In the genomic region with DNA sequence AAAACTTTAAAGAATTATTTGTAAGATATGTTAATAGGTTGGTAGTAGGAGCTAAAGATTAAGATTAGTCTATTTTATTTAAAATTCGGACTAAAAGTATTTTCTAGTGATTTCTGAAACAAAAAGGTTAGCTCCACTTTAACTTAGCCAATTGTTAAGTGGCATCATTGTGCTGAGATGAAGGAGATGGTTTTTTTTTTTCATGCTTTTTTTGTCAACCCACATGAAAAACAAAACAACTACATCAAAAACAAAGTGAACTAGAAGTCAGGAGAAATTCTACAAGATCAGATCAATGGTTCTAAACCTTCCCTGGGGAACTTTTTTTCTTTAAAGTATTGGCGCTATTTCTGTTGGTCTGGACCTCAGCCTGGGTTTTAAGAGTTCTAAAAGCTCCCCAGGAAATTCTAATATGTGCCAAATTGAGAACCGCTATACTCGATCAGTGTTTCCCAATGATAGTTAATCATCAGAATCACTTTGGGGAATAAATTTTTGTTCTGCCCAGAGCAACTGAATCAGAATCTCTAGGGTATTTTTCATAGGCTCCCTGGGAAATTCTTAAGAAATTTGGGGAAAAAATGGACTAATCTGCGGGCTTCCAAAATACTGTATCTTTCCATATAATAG, we compare ENCODE assay signal across 15 cellular contexts. TPM values are rescaled to one million over a fixed set of nuclear protein-coding genes. Genes with fewer than 3 reads are reported as not detected.
A peak's percentile ranks its signal among the peaks of the same experiment; 100 is the strongest.
DNase-seq lines count a peak whose midpoint lies in the region; ATAC-seq and TF ChIP-seq lines count a peak whose summit lies in the region.
"Had no signal": no experiment of that assay in that cellular context is flagged by ENCODE, and none has a peak within 500 bp of the region (broad histone marks: within the 10 kb centered on the region; RNA-seq: fewer than 3 reads in every experiment).

No MANE protein-coding gene starts in this region.

- H3K36me3 Mint-ChIP-seq in activated CD4-positive, alpha-beta T cell treated with anti-CD3 and anti-CD28 coated beads for 36 hours (ENCODE audit: low read depth) = peaks cover 2% of the 10 kb centered on the region
- no peaks in the 10 kb centered on the region for H3K36me3 Mint-ChIP-seq in IgD-negative memory B cell

- H3K36me3 ChIP-seq in psoas muscle (ENCODE audit: insufficient read depth in 1 of 2, low read depth in 1 of 2) = no peaks in the 10 kb centered on the region

- intact Hi-C loops in activated CD4-positive, alpha-beta T cell treated with anti-CD3 and anti-CD28 coated beads for 36 hours (cut with DNase I, micrococcal nuclease) = loop anchor here in 1 of 2 experiments (5.0 to 10.0 kb wide), 3 partner anchors 205 to 393 kb away; a partner anchor contains a TSS
- intact Hi-C loops in psoas muscle (cut with DNase I) = loop anchor here in 1 of 2 donors (10.0 kb wide), 1 partner anchor 307 kb away; a partner anchor contains a TSS

- H3K9me3 Mint-ChIP-seq in activated CD4-positive, alpha-beta T cell treated with anti-CD3 and anti-CD28 coated beads for 36 hours (ENCODE audit: low read depth) = no peaks in the 10 kb centered on the region
- H3K9me3 Mint-ChIP-seq in IgD-negative memory B cell = no peaks in the 10 kb centered on the region
- H3K9me3 Mint-ChIP-seq: effector memory CD8-positive, alpha-beta T cell had no signal

- no peaks in the 10 kb centered on the region for H3K9me3 ChIP-seq in psoas muscle

- ATAC-seq in activated CD4-positive, alpha-beta T cell treated with anti-CD3 and anti-CD28 coated beads for 36 hours = no peak
- ATAC-seq in psoas muscle = no peak
- ATAC-seq: effector memory CD8-positive, alpha-beta T cell; K562; stimulated activated naive B cell treated with anti-CD40 and anti-IgM and Interleukin-4, amounts not matched to agents 10 μg/mL and 1 μg/mL and 100 μg/mL, for 72 hours had no signal

- CTCF ChIA-PET in activated CD4-positive, alpha-beta T cell treated with anti-CD3 and anti-CD28 coated beads for 36 hours (lab: Charles Lee) = interaction anchor here (0.8 to 1.3 kb wide), 6 partner anchors 10 to 33 kb away, joined by 3 to 5 read pairs (median 4); no protein-coding TSS in a partner anchor

- no peak overlapping the region for H3K4me3 ChIP-seq in psoas muscle
- H3K4me3 ChIP-seq: K562 had no signal

- 76 to 79% (median 77%) methylated on average over 5 of the region's 5 CpGs for WGBS in psoas muscle, 3 donors

- H3K27ac Mint-ChIP-seq in activated CD4-positive, alpha-beta T cell treated with anti-CD3 and anti-CD28 coated beads for 36 hours = no peak overlapping the region
- peak overlapping the region; percentile 31 to 69 (median 60) for H3K27ac Mint-ChIP-seq in IgD-negative memory B cell
- H3K27ac Mint-ChIP-seq: stimulated activated naive B cell treated with anti-CD40 and anti-IgM and Interleukin-4, amounts not matched to agents 10 μg/mL and 1 μg/mL and 100 μg/mL, for 72 hours had no signal

- peak overlapping the region; percentile 100 for H3K27ac ChIP-seq in psoas muscle

- TF ChIP-seq CTCF in psoas muscle (IDR thresholded peaks at IDR 0.05) = no peak

- peak overlapping the region; percentile 90 for H3K4me3 Mint-ChIP-seq in activated CD4-positive, alpha-beta T cell treated with anti-CD3 and anti-CD28 coated beads for 36 hours
- peak overlapping the region in 2 of 4 donors; percentile 97 to 100 for H3K4me3 Mint-ChIP-seq in IgD-negative memory B cell
- H3K4me3 Mint-ChIP-seq: stimulated activated naive B cell treated with anti-CD40 and anti-IgM and Interleukin-4, amounts not matched to agents 10 μg/mL and 1 μg/mL and 100 μg/mL, for 72 hours had no signal

- no peaks in the 10 kb centered on the region for H3K27me3 ChIP-seq in psoas muscle (ENCODE audit: insufficient read depth in 3 of 3, low read length in 2 of 3)

- H3K4me1 ChIP-seq in psoas muscle = peaks cover 10% of the 10 kb centered on the region

- POLR2A ChIA-PET in activated CD4-positive, alpha-beta T cell treated with anti-CD3 and anti-CD28 coated beads for 36 hours (lab: Charles Lee) = interaction anchor here (0.6 to 0.8 kb wide), 2 partner anchors 11 to 27 kb away, joined by 3 read pairs; no protein-coding TSS in a partner anchor

- no peak for DNase-seq in activated CD4-positive, alpha-beta T cell treated with anti-CD3 and anti-CD28 coated beads for 36 hours
- DNase-seq in activated CD4-positive, alpha-beta T cell treated with anti-CD3 and anti-CD28 coated beads for 48 hours = no peak
- peak; percentile 42 for DNase-seq in central memory CD4-positive, alpha-beta T cell
- DNase-seq in psoas muscle = no peak
- no peak for DNase-seq in NCI-H2081 (lab: John Stamatoyannopoulos, UW)
- no peak for DNase-seq in GM19240 (ENCODE audit: insufficient read length, low spot score)
- DNase-seq in NCI-H2171 treated with DMSO at 0.1 percent for 48 hours (lab: John Stamatoyannopoulos, UW) = no peak
- DNase-seq: activated CD4-positive, alpha-beta T cell treated with anti-CD3 and anti-CD28 coated beads for 4 hours; DMS79 treated with DMSO at 0.1 percent for 48 hours; effector memory CD8-positive, alpha-beta T cell; NCI-H2107; stimulated activated CD4-positive, alpha-beta T cell treated with anti-CD3 and anti-CD28 coated beads, Interleukin-12 subunit alpha, Interleukin-12 subunit beta, amount 100 ng/mL, for 4 hours; stimulated activated naive B cell treated with anti-CD40 and anti-IgM and Interleukin-4, amounts not matched to agents 10 μg/mL and 1 μg/mL and 100 μg/mL, for 72 hours had no signal

- no peaks in the 10 kb centered on the region for H3K27me3 Mint-ChIP-seq in activated CD4-positive, alpha-beta T cell treated with anti-CD3 and anti-CD28 coated beads for 36 hours
- H3K27me3 Mint-ChIP-seq in IgD-negative memory B cell = no peaks in the 10 kb centered on the region
- H3K27me3 Mint-ChIP-seq: effector memory CD8-positive, alpha-beta T cell; stimulated activated naive B cell treated with anti-CD40 and anti-IgM and Interleukin-4, amounts not matched to agents 10 μg/mL and 1 μg/mL and 100 μg/mL, for 72 hours had no signal

- peaks cover 43% of the 10 kb centered on the region for H3K4me1 Mint-ChIP-seq in activated CD4-positive, alpha-beta T cell treated with anti-CD3 and anti-CD28 coated beads for 36 hours
- H3K4me1 Mint-ChIP-seq in IgD-negative memory B cell = peaks cover 13 to 34% (median 29%) of the 10 kb centered on the region in 3 donors

RNA-seq across cellular contexts. Expression of a gene that starts 2.3 kb away (rescaled TPM):
- 10 to 100 TPM; 15.1 to 15.3 TPM for total RNA-seq in activated CD4-positive, alpha-beta T cell treated with anti-CD3 and anti-CD28 coated beads for 36 hours
- polyA plus RNA-seq in IgD-negative memory B cell (7.5 TPM), psoas muscle (1 to 10 TPM in 2 of 3 donors, under 1 TPM in 1; 0.81 to 2.5 (median 1.2) TPM)
- 10 to 100 TPM; 11.2 to 14.6 (median 13.1) TPM for total RNA-seq in psoas muscle

RNA-seq across cellular contexts. Expression of a gene that starts 22.9 kb away (rescaled TPM):
- 10 to 100 TPM; 21.6 to 27.1 TPM for total RNA-seq in activated CD4-positive, alpha-beta T cell treated with anti-CD3 and anti-CD28 coated beads for 36 hours
- polyA plus RNA-seq in IgD-negative memory B cell = 18.3 TPM
- total RNA-seq in psoas muscle = 10 to 100 TPM; 11.1 to 22.5 (median 15.5) TPM
- polyA plus RNA-seq in psoas muscle = 10 to 100 TPM in 1 of 3 donors, 1 to 10 TPM in 2; 8.3 to 17.6 (median 9.3) TPM
